Comparison of ENCODE assay signal across 13 cellular contexts in genomic region chr6:19180348-19181073, GRCh38.
A peak's percentile ranks its signal among the peaks of the same experiment; 100 is the strongest.
DNase-seq lines count a peak whose midpoint lies in the region; ATAC-seq and TF ChIP-seq lines count a peak whose summit lies in the region.
"Had no signal": no experiment of that assay in that cellular context is flagged by ENCODE, and none has a peak within 500 bp of the region (broad histone marks: within the 10 kb centered on the region; RNA-seq: fewer than 3 reads in every experiment).

No MANE protein-coding gene starts in this region.

- H3K56ac ChIP-seq in mesendoderm (ENCODE audit: low read length): no peak overlapping the region

- H3K4ac ChIP-seq in mesendoderm (ENCODE audit: low read depth, low read length): no peak overlapping the region

- no peak overlapping the region for H3K27ac Mint-ChIP-seq in endodermal cell
- no peak overlapping the region for H3K27ac Mint-ChIP-seq in effector memory CD8-positive, alpha-beta T cell
- H3K27ac Mint-ChIP-seq: activated T-cell treated with anti-CD3 and anti-CD28 coated beads, Interleukin-2, amount 50 U/mL, for 24 hours had no signal

- H3K36me3 Mint-ChIP-seq in endodermal cell (ENCODE audit: low read depth): no peaks in the 10 kb centered on the region
- no peaks in the 10 kb centered on the region for H3K36me3 Mint-ChIP-seq in effector memory CD8-positive, alpha-beta T cell (ENCODE audit: insufficient read depth)

- H3K4me2 ChIP-seq in mesendoderm (ENCODE audit: low read length): no peak overlapping the region

- peaks cover 15% of the 10 kb centered on the region for H3K9me3 Mint-ChIP-seq in endodermal cell
- H3K9me3 Mint-ChIP-seq in effector memory CD8-positive, alpha-beta T cell: peaks cover 11 to 20% of the 10 kb centered on the region in 2 donors

- peak; percentile 99 for ATAC-seq in left ventricle myocardium superior
- ATAC-seq in effector memory CD8-positive, alpha-beta T cell (replicated peaks): no peak
- ATAC-seq: HCT116 had no signal

- H2BK120ac ChIP-seq in mesendoderm (ENCODE audit: low read depth, low read length): no peak overlapping the region

- H3K23ac ChIP-seq in mesendoderm (ENCODE audit: low read length): no peak overlapping the region

- 90 to 91% methylated on average over 12 to 13 of the region's 13 CpGs for WGBS in endodermal cell (ENCODE audit: insufficient coverage in 1 of 2, insufficient read length in 1 of 2), 2 experiments
- no CpG with 5 or more reads among the region's 13 CpGs for WGBS in mesendoderm (ENCODE audit: extremely low coverage, insufficient coverage, low lambda C conversion rate)

- H4K5ac ChIP-seq in mesendoderm (ENCODE audit: low read length): no peak overlapping the region

- no peak overlapping the region for H3K4me3 ChIP-seq in uterus
- no peak overlapping the region for H3K4me3 ChIP-seq in endodermal cell (ENCODE audit: low read length)
- H3K4me3 ChIP-seq in mesendoderm (ENCODE audit: low read length): no peak overlapping the region

- H3K27me3 ChIP-seq in uterus: no peaks in the 10 kb centered on the region
- H3K27me3 ChIP-seq in endodermal cell (ENCODE audit: control insufficient read depth, insufficient read depth, low read length, poor library complexity, severe bottlenecking): no peaks in the 10 kb centered on the region
- H3K27me3 ChIP-seq in mesendoderm (ENCODE audit: insufficient read depth, low read length, poor library complexity): no peaks in the 10 kb centered on the region

- no peaks in the 10 kb centered on the region for H3K27me3 Mint-ChIP-seq in endodermal cell (ENCODE audit: insufficient read depth)
- no peaks in the 10 kb centered on the region for H3K27me3 Mint-ChIP-seq in effector memory CD8-positive, alpha-beta T cell
- H3K27me3 Mint-ChIP-seq: activated T-cell treated with anti-CD3 and anti-CD28 coated beads, Interleukin-2, amount 50 U/mL, for 24 hours had no signal

- peak overlapping the region; percentile 18 to 52 for H3K27ac ChIP-seq in uterus
- H3K27ac ChIP-seq in endodermal cell (ENCODE audit: low read depth, low read length): no peak overlapping the region
- no peak overlapping the region for H3K27ac ChIP-seq in mesendoderm (ENCODE audit: low read depth, low read length)
- H3K27ac ChIP-seq: 22Rv1 had no signal

- intact Hi-C loops in left ventricle myocardium superior (cut with micrococcal nuclease): no loop called here
- intact Hi-C loops in uterus (cut with DNase I; ENCODE audit: low total_unique reads): no loop called here

- H3K79me1 ChIP-seq in mesendoderm (ENCODE audit: low read length): no peaks in the 10 kb centered on the region

- H2AK5ac ChIP-seq in mesendoderm (ENCODE audit: low read length): no peak overlapping the region

- H3K79me2 ChIP-seq in mesendoderm (ENCODE audit: control insufficient read depth, insufficient read depth, low read length): no peaks in the 10 kb centered on the region

- H3K18ac ChIP-seq in mesendoderm (ENCODE audit: low read length): no peak overlapping the region

- H3K9ac ChIP-seq in endodermal cell (ENCODE audit: extremely low read depth, low read length, poor library complexity, severe bottlenecking) (no peak overlapping the region), mesendoderm (ENCODE audit: low read length) (no peak overlapping the region)

- no peak overlapping the region for H3K4me3 Mint-ChIP-seq in endodermal cell
- no peak overlapping the region for H3K4me3 Mint-ChIP-seq in effector memory CD8-positive, alpha-beta T cell
- H3K4me3 Mint-ChIP-seq: activated T-cell treated with anti-CD3 and anti-CD28 coated beads, Interleukin-2, amount 50 U/mL, for 24 hours had no signal

- DNase-seq in DMS 273 (lab: John Stamatoyannopoulos, UW; ENCODE audit: unreplicated experiment) (peak; percentile 36), DMS 273 treated with DMSO at 0.1 percent for 48 hours (lab: John Stamatoyannopoulos, UW) (no peak), left ventricle myocardium superior (peak; percentile 57), pons (ENCODE audit: low spot score) (peak; percentile 81), uterus (peak; percentile 45 to 75), endodermal cell (no peak), mesendoderm (no peak)
- DNase-seq in effector memory CD8-positive, alpha-beta T cell: no peak
- DNase-seq: activated T-cell treated with anti-CD3 and anti-CD28 coated beads, Interleukin-2, amount 50 U/mL, for 24 hours; DMS153; NCI-H345 had no signal

- TF ChIP-seq CTCF in uterus (IDR thresholded peaks at IDR 0.05) (no peak), endodermal cell (conservative IDR thresholded peaks at IDR 0.05) (no peak)

- H3K4me1 ChIP-seq in uterus: no peaks in the 10 kb centered on the region
- no peaks in the 10 kb centered on the region for H3K4me1 ChIP-seq in endodermal cell (ENCODE audit: control insufficient read depth, insufficient read depth, low read length)
- H3K4me1 ChIP-seq in mesendoderm (ENCODE audit: control insufficient read depth, low read depth, low read length): no peaks in the 10 kb centered on the region

- no peak for TF ChIP-seq POLR2A in uterus (IDR thresholded peaks at IDR 0.05)

- no peaks in the 10 kb centered on the region for H3K36me3 ChIP-seq in uterus
- H3K36me3 ChIP-seq in endodermal cell (ENCODE audit: control insufficient read depth, insufficient read depth, low read length): no peaks in the 10 kb centered on the region
- H3K36me3 ChIP-seq in mesendoderm (ENCODE audit: control insufficient read depth, insufficient read depth, low read length): no peaks in the 10 kb centered on the region

- H2BK5ac ChIP-seq in mesendoderm (ENCODE audit: low read length): no peak overlapping the region

- H3K9me3 ChIP-seq in uterus (no peaks in the 10 kb centered on the region), endodermal cell (ENCODE audit: control insufficient read depth, low read length) (peaks cover 19% of the 10 kb centered on the region)

- no peak overlapping the region for H2BK15ac ChIP-seq in mesendoderm (replicated peaks; ENCODE audit: low read depth)

- H4K8ac ChIP-seq in mesendoderm (ENCODE audit: low read depth, low read length): no peak overlapping the region

- no peaks in the 10 kb centered on the region for H3K4me1 Mint-ChIP-seq in endodermal cell
- H3K4me1 Mint-ChIP-seq in effector memory CD8-positive, alpha-beta T cell (ENCODE audit: low read depth in 2 of 2): no peaks in the 10 kb centered on the region

Comparison
In these comparisons a context has a peak if more than half of its experiments do, and no peak if none do; other contexts are left out.
1. DNase-seq: peak in DMS 273 (single experiment), left ventricle myocardium superior (single experiment), pons (single experiment) and uterus (2 of 2); none in DMS 273 treated with DMSO at 0.1 percent for 48 hours (single experiment), endodermal cell (single experiment), effector memory CD8-positive, alpha-beta T cell (0 of 3) and mesendoderm (single experiment).
2. H3K27ac ChIP-seq: peak in uterus (2 of 2); none in endodermal cell (single experiment) and mesendoderm (single experiment).